8 cellular contexts compared by ENCODE assay signal in the genomic region with DNA sequence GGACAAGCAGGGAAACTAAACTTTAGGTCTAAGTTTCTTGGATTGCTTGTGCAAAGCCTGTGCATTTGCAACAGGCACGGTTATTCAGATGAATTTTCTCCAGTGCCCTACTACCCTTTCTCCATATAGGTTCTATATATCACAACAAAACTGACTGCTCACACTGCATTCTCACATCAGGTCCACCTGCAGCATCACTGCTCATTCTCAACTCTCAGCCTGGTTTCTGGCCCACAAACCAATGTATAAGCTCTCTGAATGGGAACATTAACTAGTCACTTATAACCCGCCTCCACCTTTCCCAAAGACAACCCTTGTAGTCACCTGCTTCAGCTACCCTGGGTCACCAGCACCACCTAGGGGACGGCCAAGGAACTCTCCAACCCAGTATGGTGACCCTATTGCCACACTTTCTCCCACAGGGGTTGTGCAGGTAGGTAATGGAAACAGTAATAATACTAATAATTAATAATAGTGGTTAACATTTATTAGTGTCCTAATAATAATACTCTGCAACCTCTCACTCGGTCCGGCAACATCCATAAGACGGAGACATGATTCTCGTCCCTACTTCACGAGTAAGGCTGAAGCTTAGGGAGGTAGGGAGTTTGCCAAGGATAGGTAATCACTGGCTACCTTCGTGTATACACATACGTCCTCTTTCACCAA.
DNase-seq lines count a peak whose midpoint lies in the region; ATAC-seq, FAIRE-seq and TF ChIP-seq lines count a peak whose summit lies in the region.

No MANE protein-coding gene starts in this region.

- ATAC-seq in GM21390 (IDR thresholded peaks at IDR 0.05; ENCODE audit: unreplicated experiment): peak; percentile 67
- no peak for ATAC-seq in HG03469 (IDR thresholded peaks at IDR 0.05; ENCODE audit: unreplicated experiment)

- H3K9me2 ChIP-seq in MM.1S (replicated peaks; ENCODE audit: insufficient read depth, low read length): no peaks in the 10 kb centered on the region
- H3K9me2 ChIP-seq in neural cell (ENCODE audit: insufficient read depth, low read length): no peaks in the 10 kb centered on the region

- no peak for TF ChIP-seq EP300 in neural cell (conservative IDR thresholded peaks at IDR 0.05; ENCODE audit: poor library complexity, severe bottlenecking)

- H4K20me1 ChIP-seq in MM.1S (ENCODE audit: insufficient read depth, low read length): no peaks in the 10 kb centered on the region
- H4K20me1 ChIP-seq in neural cell (ENCODE audit: insufficient read depth): no peaks in the 10 kb centered on the region

- H3K9ac ChIP-seq in MM.1S (ENCODE audit: low read length) (no peak overlapping the region), neural cell (ENCODE audit: low read length) (no peak overlapping the region)

- H3K4me3 ChIP-seq in MM.1S (ENCODE audit: low read length): no peak overlapping the region
- no peak overlapping the region for H3K4me3 ChIP-seq in dorsolateral prefrontal cortex
- H3K4me3 ChIP-seq in neural cell (ENCODE audit: low read length): no peak overlapping the region

- H3K27me3 ChIP-seq in MM.1S (replicated peaks; ENCODE audit: insufficient read depth, low read length) (no peaks in the 10 kb centered on the region), dorsolateral prefrontal cortex (no peaks in the 10 kb centered on the region), neural cell (ENCODE audit: insufficient read depth, low read depth, low read length) (no peaks in the 10 kb centered on the region)

- intact Hi-C loops in dorsolateral prefrontal cortex (cut with DNase I): loop anchor here in 1 of 2 donors (10.0 kb wide), 1 partner anchor 724 kb away; no protein-coding TSS in a partner anchor

- H2AFZ ChIP-seq in MM.1S (ENCODE audit: low read length): no peak overlapping the region
- H2AFZ ChIP-seq in neural cell (ENCODE audit: low read depth, low read length): no peak overlapping the region

- H3F3A ChIP-seq in MM.1S (ENCODE audit: insufficient read depth, low read length): no peaks in the 10 kb centered on the region
- H3F3A ChIP-seq in neural cell (ENCODE audit: insufficient read depth, low read length, poor library complexity, severe bottlenecking): no peaks in the 10 kb centered on the region

- no peak for TF ChIP-seq RAD21 in neural cell (conservative IDR thresholded peaks at IDR 0.05)

- no peaks in the 10 kb centered on the region for H3K4me1 ChIP-seq in MM.1S (ENCODE audit: low read length)

- H3K27ac ChIP-seq in MM.1S (ENCODE audit: low read length): no peak overlapping the region
- H3K27ac ChIP-seq in dorsolateral prefrontal cortex: peak overlapping the region in 6 of 59 donors; percentile 16 to 68 (median 29)
- H3K27ac ChIP-seq in neural cell (ENCODE audit: low read length): no peak overlapping the region

- H3K9me3 ChIP-seq in MM.1S (replicated peaks; ENCODE audit: insufficient read depth, low read length) (no peaks in the 10 kb centered on the region), neural cell (ENCODE audit: low read length) (no peaks in the 10 kb centered on the region)

- H3K4me2 ChIP-seq in MM.1S (ENCODE audit: low read depth, low read length): no peak overlapping the region
- H3K4me2 ChIP-seq in neural cell (ENCODE audit: low read length): no peak overlapping the region

- no peak for DNase-seq in D721Med (ENCODE audit: insufficient read length, low spot score)
- peak; percentile 30 for DNase-seq in MM.1S
- peak; percentile 15 for DNase-seq in activated CD4-positive, CD25-positive, alpha-beta regulatory T cell treated with anti-CD3 and anti-CD28 coated beads, Interleukin-2, amount 50 U/mL, for 16 hours (ENCODE audit: low read depth, low spot score)
- DNase-seq in dorsolateral prefrontal cortex: peak in 1 of 10 donors; percentile 37
- DNase-seq in NCI-H226: no peak

- H3K79me2 ChIP-seq in MM.1S (ENCODE audit: low read length) (no peaks in the 10 kb centered on the region), neural cell (replicated peaks; ENCODE audit: insufficient read depth, low read length) (no peaks in the 10 kb centered on the region)

- TF ChIP-seq CTCF in D721Med (IDR thresholded peaks at IDR 0.05; ENCODE audit: insufficient read depth, missing control alignments) (peak; percentile 48), MM.1S (IDR thresholded peaks at IDR 0.05; ENCODE audit: low read length) (peak; percentile 79), dorsolateral prefrontal cortex (IDR thresholded peaks at IDR 0.05 in 54 of 56, conservative IDR thresholded peaks at IDR 0.05 in 2 of 56; ENCODE audit: low read depth in 1 of 56, partially characterized antibody in 56 of 56) (peak; percentile 23 to 78 (median 61)), neural cell (IDR thresholded peaks at IDR 0.05; ENCODE audit: poor library complexity, severe bottlenecking) (peak; percentile 51)

- no peak for FAIRE-seq in D721Med (lab: Jason Lieb, UNC)

- H3K36me3 ChIP-seq in MM.1S (replicated peaks; ENCODE audit: insufficient read depth, low read length): no peaks in the 10 kb centered on the region
- peaks cover 13% of the 10 kb centered on the region for H3K36me3 ChIP-seq in neural cell (ENCODE audit: insufficient read depth, low read length)

TF ChIP-seq in neural cell, 6 proteins besides CTCF, POLR2A, EP300 and RAD21:
- TF ChIP-seq TAF1 (IDR thresholded peaks at IDR 0.05; ENCODE audit: low read depth): no peak
- TF ChIP-seq EZH2 (IDR thresholded peaks at IDR 0.05; ENCODE audit: borderline replicate concordance, insufficient read depth, low read length, poor library complexity, severe bottlenecking): no peak
- no peak for TF ChIP-seq MXI1 (conservative IDR thresholded peaks at IDR 0.05; ENCODE audit: poor library complexity, severe bottlenecking)
- TF ChIP-seq SMC3 (conservative IDR thresholded peaks at IDR 0.05; ENCODE audit: poor library complexity): no peak
- TF ChIP-seq POLR2AphosphoS5 (IDR thresholded peaks at IDR 0.05): no peak
- TF ChIP-seq, protein P1, sequence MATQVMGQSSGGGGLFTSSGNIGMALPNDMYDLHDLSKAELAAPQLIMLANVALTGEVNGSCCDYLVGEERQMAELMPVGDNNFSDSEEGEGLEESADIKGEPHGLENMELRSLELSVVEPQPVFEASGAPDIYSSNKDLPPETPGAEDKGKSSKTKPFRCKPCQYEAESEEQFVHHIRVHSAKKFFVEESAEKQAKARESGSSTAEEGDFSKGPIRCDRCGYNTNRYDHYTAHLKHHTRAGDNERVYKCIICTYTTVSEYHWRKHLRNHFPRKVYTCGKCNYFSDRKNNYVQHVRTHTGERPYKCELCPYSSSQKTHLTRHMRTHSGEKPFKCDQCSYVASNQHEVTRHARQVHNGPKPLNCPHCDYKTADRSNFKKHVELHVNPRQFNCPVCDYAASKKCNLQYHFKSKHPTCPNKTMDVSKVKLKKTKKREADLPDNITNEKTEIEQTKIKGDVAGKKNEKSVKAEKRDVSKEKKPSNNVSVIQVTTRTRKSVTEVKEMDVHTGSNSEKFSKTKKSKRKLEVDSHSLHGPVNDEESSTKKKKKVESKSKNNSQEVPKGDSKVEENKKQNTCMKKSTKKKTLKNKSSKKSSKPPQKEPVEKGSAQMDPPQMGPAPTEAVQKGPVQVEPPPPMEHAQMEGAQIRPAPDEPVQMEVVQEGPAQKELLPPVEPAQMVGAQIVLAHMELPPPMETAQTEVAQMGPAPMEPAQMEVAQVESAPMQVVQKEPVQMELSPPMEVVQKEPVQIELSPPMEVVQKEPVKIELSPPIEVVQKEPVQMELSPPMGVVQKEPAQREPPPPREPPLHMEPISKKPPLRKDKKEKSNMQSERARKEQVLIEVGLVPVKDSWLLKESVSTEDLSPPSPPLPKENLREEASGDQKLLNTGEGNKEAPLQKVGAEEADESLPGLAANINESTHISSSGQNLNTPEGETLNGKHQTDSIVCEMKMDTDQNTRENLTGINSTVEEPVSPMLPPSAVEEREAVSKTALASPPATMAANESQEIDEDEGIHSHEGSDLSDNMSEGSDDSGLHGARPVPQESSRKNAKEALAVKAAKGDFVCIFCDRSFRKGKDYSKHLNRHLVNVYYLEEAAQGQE (IDR thresholded peaks at IDR 0.05; ENCODE audit: borderline replicate concordance): no peak

Comparison
In these comparisons a context has a peak if more than half of its experiments do, and no peak if none do; other contexts are left out.
1. DNase-seq: peak in MM.1S (single experiment) and activated CD4-positive, CD25-positive, alpha-beta regulatory T cell treated with anti-CD3 and anti-CD28 coated beads, Interleukin-2, amount 50 U/mL, for 16 hours (single experiment); none in D721Med (single experiment) and NCI-H226 (single experiment).
2. Peak in every context shown above with its lines, with median percentiles within 50 percentile points of each other: CTCF ChIP-seq.